In genomic region chr3:71723452-71724170, GRCh38 we compare ENCODE assay signal across 9 cellular contexts. TPM values are rescaled to one million over a fixed set of nuclear protein-coding genes. Genes with fewer than 3 reads are reported as not detected.
DNase-seq lines count a peak whose midpoint lies in the region; ATAC-seq, FAIRE-seq and TF ChIP-seq lines count a peak whose summit lies in the region.
"Had no signal": no experiment of that assay in that cellular context is flagged by ENCODE, and none has a peak within 500 bp of the region (broad histone marks: within the 10 kb centered on the region; RNA-seq: fewer than 3 reads in every experiment).

No MANE protein-coding gene starts in this region.

- no peak overlapping the region for H3K9ac ChIP-seq in endothelial cell of umbilical vein (replicated peaks; ENCODE audit: extremely low read depth, insufficient read depth, low read length)

- WGBS in body of pancreas, 2 donors: 44 to 48% methylated on average over 6 of the region's 6 CpGs

- H3K27me3 ChIP-seq in endothelial cell of umbilical vein (ENCODE audit: control insufficient read depth in 2 of 2, insufficient read depth in 2 of 2, low read length in 2 of 2) (peaks cover 22 to 25% of the 10 kb centered on the region in 2 experiments), body of pancreas (no peaks in the 10 kb centered on the region), foreskin keratinocyte (peaks cover 26% of the 10 kb centered on the region)

- peak in 1 of 2 donors; percentile 24 for ATAC-seq in stimulated activated naive B cell treated with anti-CD40 and anti-IgM and Interleukin-4, amounts not matched to agents 10 μg/mL and 1 μg/mL and 100 μg/mL, for 72 hours (replicated peaks)
- ATAC-seq in body of pancreas: no peak
- no peak for ATAC-seq in foreskin keratinocyte

- H3K9me1 ChIP-seq in endothelial cell of umbilical vein (replicated peaks; ENCODE audit: control insufficient read depth, extremely low read depth, insufficient read depth, low read length): no peaks in the 10 kb centered on the region

- H3K27ac ChIP-seq in endothelial cell of umbilical vein (ENCODE audit: insufficient read depth, low read depth, low read length): no peak overlapping the region
- H3K27ac ChIP-seq in body of pancreas: no peak overlapping the region
- H3K27ac ChIP-seq in foreskin keratinocyte: no peak overlapping the region

- TSS peak; percentile 25 for BruUV-seq in endothelial cell of umbilical vein (replicated peaks; lab: Mats Ljungman, UMichigan)

- no peaks in the 10 kb centered on the region for H4K20me1 ChIP-seq in endothelial cell of umbilical vein (replicated peaks; ENCODE audit: control insufficient read depth, extremely low read depth, insufficient read depth, low read length)

- peak; percentile 76 for FAIRE-seq in endothelial cell of umbilical vein (lab: Jason Lieb, UNC)

- peaks cover 0 to 1% of the 10 kb centered on the region in 2 donors for H3K36me3 Mint-ChIP-seq in stimulated activated naive B cell treated with anti-CD40 and anti-IgM and Interleukin-4, amounts not matched to agents 10 μg/mL and 1 μg/mL and 100 μg/mL, for 72 hours

- TF ChIP-seq CTCF in endothelial cell of umbilical vein (IDR thresholded peaks at IDR 0.05; ENCODE audit: extremely low read depth in 1 of 2, insufficient read depth in 1 of 2, low read depth in 1 of 2, low read length in 2 of 2) (no peak), body of pancreas (IDR thresholded peaks at IDR 0.05) (no peak), foreskin keratinocyte (conservative IDR thresholded peaks at IDR 0.05) (no peak)

- H3K9me3 Mint-ChIP-seq in stimulated activated naive B cell treated with anti-CD40 and anti-IgM and Interleukin-4, amounts not matched to agents 10 μg/mL and 1 μg/mL and 100 μg/mL, for 72 hours: no peaks in the 10 kb centered on the region

- TF ChIP-seq POLR2A in endothelial cell of umbilical vein (IDR thresholded peaks at IDR 0.05; ENCODE audit: low read depth, low read length) (no peak), body of pancreas (IDR thresholded peaks at IDR 0.05) (no peak)

- no peaks in the 10 kb centered on the region for H3K79me2 ChIP-seq in endothelial cell of umbilical vein (ENCODE audit: control insufficient read depth, insufficient read depth, low read length)

- no peak overlapping the region for H3K27ac Mint-ChIP-seq in stimulated activated naive B cell treated with anti-CD40 and anti-IgM and Interleukin-4, amounts not matched to agents 10 μg/mL and 1 μg/mL and 100 μg/mL, for 72 hours

- H3K4me1 Mint-ChIP-seq in stimulated activated naive B cell treated with anti-CD40 and anti-IgM and Interleukin-4, amounts not matched to agents 10 μg/mL and 1 μg/mL and 100 μg/mL, for 72 hours: peaks cover 21 to 29% of the 10 kb centered on the region in 2 donors

- H2AFZ ChIP-seq in endothelial cell of umbilical vein (ENCODE audit: low read depth, low read length): no peak overlapping the region

- POLR2A ChIA-PET in endothelial cell of umbilical vein (lab: Charles Lee): no interaction called here

- H3K36me3 ChIP-seq in endothelial cell of umbilical vein (ENCODE audit: control insufficient read depth in 2 of 2, extremely low read depth in 1 of 2, insufficient read depth in 2 of 2, low read length in 2 of 2) (no peaks in the 10 kb centered on the region), body of pancreas (replicated peaks in 1 of 2; ENCODE audit: insufficient read depth in 1 of 2, low read depth in 2 of 2) (no peaks in the 10 kb centered on the region)

- peak overlapping the region; percentile 81 to 82 for H3K4me3 Mint-ChIP-seq in stimulated activated naive B cell treated with anti-CD40 and anti-IgM and Interleukin-4, amounts not matched to agents 10 μg/mL and 1 μg/mL and 100 μg/mL, for 72 hours

- DNase-seq in NCI-H748 (lab: John Stamatoyannopoulos, UW; ENCODE audit: unreplicated experiment): peak; percentile 19
- no peak for DNase-seq in NCI-H748 treated with DMSO at 0.1 percent for 48 hours (lab: John Stamatoyannopoulos, UW)
- DNase-seq in T-helper 1 cell: peak in 4 of 5 donors; percentile 33 to 83 (median 44)
- no peak for DNase-seq in endothelial cell of umbilical vein (ENCODE audit: low read depth, low spot score)
- no peak for DNase-seq in stimulated activated naive B cell treated with anti-CD40 and anti-IgM and Interleukin-4, amounts not matched to agents 10 μg/mL and 1 μg/mL and 100 μg/mL, for 72 hours
- no peak for DNase-seq in NCI-H446 treated with DMSO at 0.1 percent for 48 hours (lab: John Stamatoyannopoulos, UW)
- no peak for DNase-seq in body of pancreas
- no peak for DNase-seq in foreskin keratinocyte

- CTCF ChIA-PET in endothelial cell of umbilical vein (lab: Charles Lee): interaction anchor here (1.6 to 3.7 kb wide), 2 partner anchors 13 to 42 kb away, joined by 4 to 27 read pairs; no protein-coding TSS in a partner anchor

- H3K4me3 ChIP-seq in endothelial cell of umbilical vein (replicated peaks in 1 of 3; ENCODE audit: insufficient read depth in 1 of 3, low read depth in 1 of 3, low read length in 3 of 3) (no peak overlapping the region), body of pancreas (no peak overlapping the region)

- dilution Hi-C loops in endothelial cell of umbilical vein (cut with MboI; ENCODE audit: extremely low pct_ligation_motif_present, low sequenced_read_pairs): no loop called here

- H3K4me1 ChIP-seq in endothelial cell of umbilical vein (ENCODE audit: control insufficient read depth, extremely low read depth, insufficient read depth, low read length) (peaks cover 5% of the 10 kb centered on the region), body of pancreas (peaks cover 18% of the 10 kb centered on the region), foreskin keratinocyte (peaks cover 5% of the 10 kb centered on the region)

- intact Hi-C loops in endothelial cell of umbilical vein (cut with micrococcal nuclease) (loop anchor here (10.0 kb wide), 1 partner anchor 721 kb away; the partner anchor contains the start of gene RYBP), body of pancreas (cut with DNase I) (no loop called here)

- no peak overlapping the region for H3K4me2 ChIP-seq in endothelial cell of umbilical vein (ENCODE audit: insufficient read depth, low read length)

- H3K9me3 ChIP-seq in endothelial cell of umbilical vein (replicated peaks; ENCODE audit: control insufficient read depth, insufficient read depth, low read length): no peaks in the 10 kb centered on the region
- H3K9me3 ChIP-seq in body of pancreas: no peaks in the 10 kb centered on the region

- H3K27me3 Mint-ChIP-seq in stimulated activated naive B cell treated with anti-CD40 and anti-IgM and Interleukin-4, amounts not matched to agents 10 μg/mL and 1 μg/mL and 100 μg/mL, for 72 hours: peaks cover 13 to 28% of the 10 kb centered on the region in 2 donors

TF ChIP-seq in endothelial cell of umbilical vein, 7 proteins besides CTCF, POLR2A, EP300 and RAD21:
- no peak for TF ChIP-seq MYC (IDR thresholded peaks at IDR 0.05; ENCODE audit: low read depth, low read length)
- no peak for TF ChIP-seq JUN (IDR thresholded peaks at IDR 0.05; ENCODE audit: borderline replicate concordance, insufficient read depth, insufficient read length, low read depth)
- no peak for TF ChIP-seq EZH2 (IDR thresholded peaks at IDR 0.05; ENCODE audit: borderline replicate concordance, low read depth, low read length, severe bottlenecking)
- TF ChIP-seq POLR2AphosphoS5 (IDR thresholded peaks at IDR 0.05; ENCODE audit: insufficient read depth, low read depth, low read length): no peak
- no peak for TF ChIP-seq MAX (IDR thresholded peaks at IDR 0.05; ENCODE audit: insufficient read depth, insufficient read length)
- no peak for TF ChIP-seq FOS (IDR thresholded peaks at IDR 0.05; ENCODE audit: borderline replicate concordance, insufficient read depth, low read length)
- TF ChIP-seq GATA2 (IDR thresholded peaks at IDR 0.05; ENCODE audit: insufficient read depth, insufficient read length, low read depth, low read length): no peak
TF ChIP-seq in endothelial cell of umbilical vein: peak in this region for 0.

RNA-seq across cellular contexts. Expression of gene EIF4E3, which starts 1.6 kb away (rescaled TPM):
- total RNA-seq in endothelial cell of umbilical vein (4.9 and 7.6 TPM in 2 replicates), body of pancreas (1 to 10 TPM; 8.2 to 9.6 TPM), foreskin keratinocyte (2.1 and 2.6 TPM in 2 replicates)
- polyA plus RNA-seq in endothelial cell of umbilical vein (1.1 and 1.3 TPM in 2 replicates), foreskin keratinocyte (1.3 and 1.7 TPM in 2 replicates)
- 2.0 and 2.1 TPM in 2 replicates for polyA plus RNA-seq in endothelial cell of umbilical vein (2011; cell fraction: cytosol; rRNA removed)
- polyA plus RNA-seq in endothelial cell of umbilical vein (2011; cell fraction: nucleus; rRNA removed): 1.2 TPM in 2 replicates
- 3.0 and 5.6 TPM in 2 replicates for polyA plus RNA-seq in endothelial cell of umbilical vein (2012)
- 3.6 and 4.1 TPM in 2 replicates for polyA minus RNA-seq in endothelial cell of umbilical vein
- polyA minus RNA-seq in endothelial cell of umbilical vein (2011; cell fraction: cytosol; rRNA and poly(A)+ RNA removed): 0.51 TPM
- polyA minus RNA-seq in endothelial cell of umbilical vein (2011; cell fraction: nucleus; rRNA and poly(A)+ RNA removed): 1.3 and 1.8 TPM in 2 replicates

RNA-seq across cellular contexts. Expression of gene GPR27, which starts 30.0 kb away (rescaled TPM):
- total RNA-seq in endothelial cell of umbilical vein (not detected in 2 replicates), body of pancreas (1 to 10 TPM in 1 of 2 donors, under 1 TPM in 1; 0.33 to 2.3 TPM), foreskin keratinocyte (0.20 and 0.32 TPM in 2 replicates)
- polyA plus RNA-seq in endothelial cell of umbilical vein (0.03 TPM in 1 of 2 replicates, not detected in the other), foreskin keratinocyte (0.16 and 0.25 TPM in 2 replicates)
- 0.03 TPM in 1 of 2 replicates, not detected in the other for polyA plus RNA-seq in endothelial cell of umbilical vein (2011; cell fraction: cytosol; rRNA removed)
- polyA plus RNA-seq in endothelial cell of umbilical vein (2011; cell fraction: nucleus; rRNA removed): not detected in 2 replicates
- not detected in 2 replicates for polyA plus RNA-seq in endothelial cell of umbilical vein (2012)
- not detected in 2 replicates for polyA minus RNA-seq in endothelial cell of umbilical vein
- not detected for polyA minus RNA-seq in endothelial cell of umbilical vein (2011; cell fraction: cytosol; rRNA and poly(A)+ RNA removed)
- not detected in 2 replicates for polyA minus RNA-seq in endothelial cell of umbilical vein (2011; cell fraction: nucleus; rRNA and poly(A)+ RNA removed)
- total RNA-seq: RPMI7951 had no signal

Comparison
In these comparisons a context has a peak if more than half of its experiments do, and no peak if none do; other contexts are left out.
1. DNase-seq: peak in NCI-H748 (single experiment) and T-helper 1 cell (4 of 5); none in NCI-H748 treated with DMSO at 0.1 percent for 48 hours (single experiment), endothelial cell of umbilical vein (single experiment), stimulated activated naive B cell treated with anti-CD40 and anti-IgM and Interleukin-4, amounts not matched to agents 10 μg/mL and 1 μg/mL and 100 μg/mL, for 72 hours (single experiment), NCI-H446 treated with DMSO at 0.1 percent for 48 hours (single experiment), body of pancreas (0 of 4) and foreskin keratinocyte (0 of 2).